Comparison of ENCODE assay signal across 36 cellular contexts in genomic region chr10:3150366-3150765, GRCh38.
"Had no signal": no experiment of that assay in that cellular context is flagged by ENCODE, and none has a peak within 500 bp of the region (broad histone marks: within the 10 kb centered on the region; RNA-seq: fewer than 3 reads in every experiment).

No MANE protein-coding gene starts in this region.

- ATAC-seq: PC-3 had no signal

- H3K27ac ChIP-seq: ascending aorta, cardiac muscle cell, KMS-11, Peyer's patch, RWPE1, VCaP had no signal

- H3K27me3 Mint-ChIP-seq: activated B cell treated with CpG ODN at 0.5 μM for 24 hours; activated naive CD4-positive, alpha-beta T cell treated with anti-CD3 and anti-CD28 coated beads, Interleukin-2, amount 50 U/mL, for 24 hours; activated naive CD8-positive, alpha-beta T cell treated with anti-CD3 and anti-CD28 coated beads, Interleukin-2, amount 10 ng/mL, durations not matched to agents 7 days and 5 days; central memory CD8-positive, alpha-beta T cell had no signal

- H3K9ac ChIP-seq: KMS-11 had no signal

- H3K27ac Mint-ChIP-seq: activated B cell treated with CpG ODN at 0.5 μM for 24 hours; activated naive CD4-positive, alpha-beta T cell treated with anti-CD3 and anti-CD28 coated beads, Interleukin-2, amount 50 U/mL, for 24 hours; activated naive CD8-positive, alpha-beta T cell treated with anti-CD3 and anti-CD28 coated beads, Interleukin-2, amount 10 ng/mL, durations not matched to agents 7 days and 5 days; activated T-helper 2 cell treated with anti-CD3 and anti-CD28 coated beads, Interferon-gamma antibody, Interleukin-2, Interleukin-4, amounts not matched to agents 10 μg/mL and 5 μg/mL and 100 μg/mL, durations not matched to agents 14 hours and 24 hours and 36 hours had no signal

- H3K4me3 ChIP-seq: ascending aorta, cardiac muscle cell, Peyer's patch had no signal

- H3K9me3 ChIP-seq: ascending aorta, Peyer's patch had no signal

- H3K4me3 Mint-ChIP-seq: activated B cell treated with CpG ODN at 0.5 μM for 24 hours; activated naive CD4-positive, alpha-beta T cell treated with anti-CD3 and anti-CD28 coated beads, Interleukin-2, amount 50 U/mL, for 24 hours; activated naive CD8-positive, alpha-beta T cell treated with anti-CD3 and anti-CD28 coated beads, Interleukin-2, amount 10 ng/mL, durations not matched to agents 7 days and 5 days; central memory CD8-positive, alpha-beta T cell had no signal

- DNase-seq: activated B cell treated with CpG ODN at 0.5 μM for 24 hours; activated CD4-positive, alpha-beta T cell treated with anti-CD3 and anti-CD28 coated beads for 48 hours; activated CD4-positive, CD25-positive, alpha-beta regulatory T cell treated with anti-CD3 and anti-CD28 coated beads, Interleukin-2, amount 50 U/mL, for 72 hours; activated CD8-positive, alpha-beta memory T cell treated with anti-CD3 and anti-CD28 coated beads, Interleukin-2, amount 50 U/mL, for 4 hours; activated naive CD8-positive, alpha-beta T cell treated with anti-CD3 and anti-CD28 coated beads, Interleukin-2, amount 10 ng/mL, durations not matched to agents 7 days and 5 days; activated T-cell treated with anti-CD3 and anti-CD28 coated beads for 4 hours; activated T-cell treated with anti-CD3 and anti-CD28 coated beads, Interleukin-2, amount 50 U/mL, for 48 hours; amygdala; MM.1S; MV-4-11; NCI-H1092; NCI-H1417; NCI-H146; NCI-H187; NCI-H2029 treated with DMSO at 0.1 percent for 48 hours; NCI-H2107; NCI-H2171; NCI-H510A; NCI-H526; NCI-H748 treated with DMSO at 0.1 percent for 48 hours; NK-92 treated with Interleukin-12 subunit alpha and Interleukin-12 subunit beta, amount 100 ng/mL, for 24 hours; PC-3; Right ventricle myocardium superior; SW 1271; T-helper 1 cell; T-helper 2 cell; T-helper 9 cell had no signal

- H3K27me3 ChIP-seq: ascending aorta, cardiac muscle cell, Peyer's patch had no signal

- H3K4me1 ChIP-seq: ascending aorta, Peyer's patch had no signal

- H3K4me1 Mint-ChIP-seq: activated B cell treated with CpG ODN at 0.5 μM for 24 hours; activated naive CD4-positive, alpha-beta T cell treated with anti-CD3 and anti-CD28 coated beads, Interleukin-2, amount 50 U/mL, for 24 hours; activated naive CD8-positive, alpha-beta T cell treated with anti-CD3 and anti-CD28 coated beads, Interleukin-2, amount 10 ng/mL, durations not matched to agents 7 days and 5 days had no signal

- H3K9me3 Mint-ChIP-seq: activated B cell treated with CpG ODN at 0.5 μM for 24 hours; activated naive CD4-positive, alpha-beta T cell treated with anti-CD3 and anti-CD28 coated beads, Interleukin-2, amount 50 U/mL, for 24 hours; activated naive CD8-positive, alpha-beta T cell treated with anti-CD3 and anti-CD28 coated beads, Interleukin-2, amount 10 ng/mL, durations not matched to agents 7 days and 5 days; activated T-helper 2 cell treated with anti-CD3 and anti-CD28 coated beads, Interferon-gamma antibody, Interleukin-2, Interleukin-4, amounts not matched to agents 10 μg/mL and 5 μg/mL and 100 μg/mL, durations not matched to agents 14 hours and 24 hours and 36 hours; central memory CD8-positive, alpha-beta T cell had no signal
